Comparison of ENCODE assay signal across 9 cellular contexts in the genomic region with DNA sequence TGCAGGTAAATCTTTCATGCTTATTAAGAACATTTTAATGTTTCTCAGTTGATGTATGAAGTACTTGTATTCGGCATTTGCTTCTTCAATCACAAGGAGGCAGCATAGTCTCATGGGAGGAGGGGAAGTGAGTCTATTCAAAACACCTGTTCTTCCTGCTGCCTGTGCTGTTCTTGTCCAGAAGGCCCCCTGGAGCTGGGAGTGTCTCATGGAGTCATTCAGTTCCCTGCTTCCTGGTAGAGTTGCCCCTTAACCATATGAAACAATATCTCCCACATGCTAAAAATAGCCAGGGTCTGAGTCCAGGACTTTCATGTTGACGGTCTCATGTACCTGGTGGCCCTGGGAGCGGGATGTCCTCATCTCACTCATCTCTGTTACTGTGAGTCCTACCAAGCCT. TPM values are rescaled to one million over a fixed set of nuclear protein-coding genes. Genes with fewer than 3 reads are reported as not detected.
DNase-seq lines count a peak whose midpoint lies in the region; ATAC-seq and TF ChIP-seq lines count a peak whose summit lies in the region.
"Had no signal": no experiment of that assay in that cellular context is flagged by ENCODE, and none has a peak within 500 bp of the region (broad histone marks: within the 10 kb centered on the region; RNA-seq: fewer than 3 reads in every experiment).

No MANE protein-coding gene starts in this region.

- POLR2A ChIA-PET in HEK293 (lab: Yijun Ruan, JAX), result interaction anchor here (1.0 kb wide), 1 partner anchor 15 kb away, joined by 3 read pairs; a partner anchor contains a TSS

- H3K27ac Mint-ChIP-seq in chondrocyte (ENCODE audit: unreplicated experiment), result no peak overlapping the region
- H3K27ac Mint-ChIP-seq in osteocyte (ENCODE audit: unreplicated experiment), result no peak overlapping the region

- H3K4me1 ChIP-seq in HEK293 (ENCODE audit: control insufficient read depth, insufficient read depth, low read length), result no peaks in the 10 kb centered on the region
- H3K4me1 ChIP-seq: SJSA1 had no signal

- peak; percentile 13; the same call in 1 of the 2 replicates for TF ChIP-seq CTCF in HEK293 (tag by site-specific recombination; IDR thresholded peaks at IDR 0.05)
- peak; percentile 66 for TF ChIP-seq CTCF in chondrocyte (IDR thresholded peaks at IDR 0.05)
- TF ChIP-seq CTCF in osteocyte (IDR thresholded peaks at IDR 0.05), result peak; percentile 40

- no peaks in the 10 kb centered on the region for H3K9me3 ChIP-seq in HEK293 (ENCODE audit: control insufficient read depth, insufficient read depth, low read depth, low read length)
- H3K9me3 ChIP-seq: SJSA1 had no signal

- no peaks in the 10 kb centered on the region for H3K36me3 Mint-ChIP-seq in chondrocyte (ENCODE audit: low read depth)
- H3K36me3 Mint-ChIP-seq in osteocyte (ENCODE audit: unreplicated experiment), result no peaks in the 10 kb centered on the region

- H3K9me3 Mint-ChIP-seq in chondrocyte (ENCODE audit: low read depth) (no peaks in the 10 kb centered on the region), osteocyte (ENCODE audit: unreplicated experiment) (no peaks in the 10 kb centered on the region)

- CTCF ChIA-PET in HEK293 (lab: Yijun Ruan, JAX), result interaction anchor here (0.6 to 1.3 kb wide), 6 partner anchors 8 to 925 kb away, joined by 3 to 6 read pairs (median 3); no protein-coding TSS in a partner anchor

- H3K27ac ChIP-seq in HEK293 (ENCODE audit: extremely low read depth, low read depth, low read length), result no peak overlapping the region
- H3K27ac ChIP-seq: SJSA1 had no signal

- no peak for ATAC-seq in HG03025 (IDR thresholded peaks at IDR 0.05; ENCODE audit: low FRiP score, unreplicated experiment)

- H3K4me3 Mint-ChIP-seq in chondrocyte (ENCODE audit: unreplicated experiment), result no peak overlapping the region
- H3K4me3 Mint-ChIP-seq in osteocyte (ENCODE audit: unreplicated experiment), result no peak overlapping the region

- peaks cover 18% of the 10 kb centered on the region for H3K27me3 Mint-ChIP-seq in chondrocyte (ENCODE audit: low read depth)
- peaks cover 45% of the 10 kb centered on the region for H3K27me3 Mint-ChIP-seq in osteocyte (ENCODE audit: unreplicated experiment)

- DNase-seq in DMS153 (lab: John Stamatoyannopoulos, UW) (peak; percentile 82), NCI-H748 (lab: John Stamatoyannopoulos, UW; ENCODE audit: unreplicated experiment) (peak; percentile 44), chondrocyte (ENCODE audit: low spot score) (no peak), osteocyte (ENCODE audit: extremely low spot score, unreplicated experiment) (no peak), globus pallidus (ENCODE audit: low spot score) (no peak), GOT3 (lab: John Stamatoyannopoulos, UW) (no peak)

- no peaks in the 10 kb centered on the region for H3K36me3 ChIP-seq in HEK293 (ENCODE audit: control insufficient read depth in 2 of 2, insufficient read depth in 1 of 2, low read length in 2 of 2)
- H3K36me3 ChIP-seq: SJSA1 had no signal

- H3K4me3 ChIP-seq in HEK293 (ENCODE audit: low read depth, low read length), result no peak overlapping the region
- H3K4me3 ChIP-seq: SJSA1 had no signal

- H3K4me1 Mint-ChIP-seq in chondrocyte (ENCODE audit: low read depth) (no peaks in the 10 kb centered on the region), osteocyte (ENCODE audit: unreplicated experiment) (no peaks in the 10 kb centered on the region)

TF ChIP-seq in HEK293, 187 proteins besides CTCF, POLR2A, EP300 and RAD21:
- TF ChIP-seq ZNF211 (tag by site-specific recombination; IDR thresholded peaks at IDR 0.05; ENCODE audit: low read depth) (no peak), ZNF214 (tag by site-specific recombination; IDR thresholded peaks at IDR 0.05; ENCODE audit: borderline replicate concordance) (no peak), ZNF544 (tag by site-specific recombination; IDR thresholded peaks at IDR 0.05) (no peak), ZIC2 (tag by site-specific recombination; IDR thresholded peaks at IDR 0.05) (0 out of 2 replicates have a peak, but pooled peaks have one; percentile 14), ZNF654 (tag by site-specific recombination; IDR thresholded peaks at IDR 0.05; ENCODE audit: low read depth) (peak; percentile 50), ZNF19 (tag by site-specific recombination; IDR thresholded peaks at IDR 0.05; ENCODE audit: low read depth) (no peak), SP7 (tag by site-specific recombination; IDR thresholded peaks at IDR 0.05) (no peak), SCRT2 (tag by site-specific recombination; IDR thresholded peaks at IDR 0.05) (peak; percentile 72), SP3 (tag by site-specific recombination; IDR thresholded peaks at IDR 0.05) (no peak), ZNF677 (tag by site-specific recombination; IDR thresholded peaks at IDR 0.05) (peak; percentile 54; the same call in 1 of the 2 replicates), ZNF335 (tag by site-specific recombination; conservative IDR thresholded peaks at IDR 0.05) (peak; percentile 58; the same call in 1 of the 2 replicates), ZFHX2 (tag by site-specific recombination; conservative IDR thresholded peaks at IDR 0.05) (no peak), GLIS1 (tag by site-specific recombination; IDR thresholded peaks at IDR 0.05) (peak; percentile 82), SCRT1 (tag by site-specific recombination; IDR thresholded peaks at IDR 0.05; ENCODE audit: borderline replicate concordance) (0 out of 2 replicates have a peak, but pooled peaks have one; percentile 56), ZNF426 (tag by site-specific recombination; IDR thresholded peaks at IDR 0.05) (no peak), BCL11B (tag by site-specific recombination; IDR thresholded peaks at IDR 0.05; ENCODE audit: low read depth) (no peak)
- TF ChIP-seq, protein P1, sequence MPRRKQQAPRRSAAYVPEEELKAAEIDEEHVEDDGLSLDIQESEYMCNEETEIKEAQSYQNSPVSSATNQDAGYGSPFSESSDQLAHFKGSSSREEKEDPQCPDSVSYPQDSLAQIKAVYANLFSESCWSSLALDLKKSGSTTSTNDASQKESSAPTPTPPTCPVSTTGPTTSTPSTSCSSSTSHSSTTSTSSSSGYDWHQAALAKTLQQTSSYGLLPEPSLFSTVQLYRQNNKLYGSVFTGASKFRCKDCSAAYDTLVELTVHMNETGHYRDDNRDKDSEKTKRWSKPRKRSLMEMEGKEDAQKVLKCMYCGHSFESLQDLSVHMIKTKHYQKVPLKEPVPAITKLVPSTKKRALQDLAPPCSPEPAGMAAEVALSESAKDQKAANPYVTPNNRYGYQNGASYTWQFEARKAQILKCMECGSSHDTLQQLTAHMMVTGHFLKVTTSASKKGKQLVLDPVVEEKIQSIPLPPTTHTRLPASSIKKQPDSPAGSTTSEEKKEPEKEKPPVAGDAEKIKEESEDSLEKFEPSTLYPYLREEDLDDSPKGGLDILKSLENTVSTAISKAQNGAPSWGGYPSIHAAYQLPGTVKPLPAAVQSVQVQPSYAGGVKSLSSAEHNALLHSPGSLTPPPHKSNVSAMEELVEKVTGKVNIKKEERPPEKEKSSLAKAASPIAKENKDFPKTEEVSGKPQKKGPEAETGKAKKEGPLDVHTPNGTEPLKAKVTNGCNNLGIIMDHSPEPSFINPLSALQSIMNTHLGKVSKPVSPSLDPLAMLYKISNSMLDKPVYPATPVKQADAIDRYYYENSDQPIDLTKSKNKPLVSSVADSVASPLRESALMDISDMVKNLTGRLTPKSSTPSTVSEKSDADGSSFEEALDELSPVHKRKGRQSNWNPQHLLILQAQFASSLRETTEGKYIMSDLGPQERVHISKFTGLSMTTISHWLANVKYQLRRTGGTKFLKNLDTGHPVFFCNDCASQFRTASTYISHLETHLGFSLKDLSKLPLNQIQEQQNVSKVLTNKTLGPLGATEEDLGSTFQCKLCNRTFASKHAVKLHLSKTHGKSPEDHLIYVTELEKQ (tag by site-specific recombination; IDR thresholded peaks at IDR 0.05; ENCODE audit: borderline replicate concordance), result no peak

RNA-seq across cellular contexts. Expression of a gene that starts 15.5 kb away (rescaled TPM):
- total RNA-seq in chondrocyte, result 30.5 to 46.9 TPM (median 45.8 TPM) in 3 replicates
- total RNA-seq in osteocyte, result 42.2 and 42.8 TPM in 2 replicates

RNA-seq across cellular contexts. Expression of a gene that starts 25.1 kb away (rescaled TPM):
- total RNA-seq in chondrocyte, result 2.1 to 26.1 TPM (median 2.9 TPM) in 3 replicates
- 2.6 and 3.2 TPM in 2 replicates for total RNA-seq in osteocyte
- total RNA-seq: SJSA1 had no signal

Comparison
In these comparisons a context has a peak if more than half of its experiments do, and no peak if none do; other contexts are left out.
1. DNase-seq: peak in DMS153 (single experiment) and NCI-H748 (single experiment); none in chondrocyte (single experiment), osteocyte (single experiment), globus pallidus (single experiment) and GOT3 (single experiment).
2. CTCF ChIP-seq: peak in every context shown above with its lines; median percentile 66 in chondrocyte; 40 in osteocyte; 13 in HEK293.